Comparison of ENCODE assay signal across 13 cellular contexts in the genomic region with DNA sequence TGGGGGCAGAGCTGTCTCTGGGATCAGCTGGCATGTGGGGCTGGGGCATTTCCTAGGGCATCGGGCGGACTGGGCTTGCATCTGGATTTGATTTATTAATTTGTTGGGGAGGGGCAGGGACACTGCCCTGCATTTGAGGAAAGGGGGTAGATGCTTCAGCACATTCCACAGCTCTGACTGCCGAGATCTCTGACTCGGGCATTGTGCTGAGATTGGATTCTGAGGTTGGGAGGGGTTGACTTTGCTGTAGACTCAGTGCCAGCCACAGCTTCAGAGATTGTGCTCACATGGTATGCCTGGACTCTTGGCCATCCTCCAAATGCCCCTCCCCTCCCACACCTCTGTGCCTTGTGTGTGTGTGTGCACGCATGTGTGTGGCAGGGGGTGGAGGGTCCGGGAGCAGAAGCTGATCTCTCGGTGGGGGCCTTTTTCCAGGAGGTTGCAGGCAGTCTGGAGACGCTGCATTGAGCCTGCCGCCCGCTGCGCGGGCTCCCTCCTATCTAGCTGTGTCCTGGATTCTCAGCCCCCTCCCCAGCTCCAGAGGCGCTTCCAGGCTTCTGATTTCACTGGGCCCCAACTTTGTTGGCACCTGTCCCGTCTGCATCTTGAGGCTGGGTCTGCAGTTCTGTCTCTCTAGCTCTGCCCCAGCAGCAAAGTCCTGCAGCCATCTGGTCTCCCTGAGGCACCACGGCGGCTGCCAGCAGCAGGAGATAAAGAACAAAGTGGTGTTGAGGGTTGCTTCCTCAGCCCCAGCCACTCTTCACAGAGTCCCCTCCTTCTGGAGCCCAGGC. TPM values are rescaled to one million over a fixed set of nuclear protein-coding genes. Genes with fewer than 3 reads are reported as not detected.
DNase-seq lines count a peak whose midpoint lies in the region; ATAC-seq and TF ChIP-seq lines count a peak whose summit lies in the region.
"Had no signal": no experiment of that assay in that cellular context is flagged by ENCODE, and none has a peak within 500 bp of the region (broad histone marks: within the 10 kb centered on the region; RNA-seq: fewer than 3 reads in every experiment).

No MANE protein-coding gene starts in this region.

- H3K4me3 Mint-ChIP-seq in osteocyte (ENCODE audit: unreplicated experiment), result no peak overlapping the region
- H3K4me3 Mint-ChIP-seq: activated T-cell treated with anti-CD3 and anti-CD28 coated beads, Interleukin-2, amount 50 U/mL, for 72 hours had no signal

- peak overlapping the region; percentile 89 for H3K27ac Mint-ChIP-seq in osteocyte (ENCODE audit: unreplicated experiment)
- H3K27ac Mint-ChIP-seq: activated T-cell treated with anti-CD3 and anti-CD28 coated beads, Interleukin-2, amount 50 U/mL, for 72 hours had no signal

- peaks cover 40% of the 10 kb centered on the region for H3K36me3 Mint-ChIP-seq in osteocyte (ENCODE audit: unreplicated experiment)

- no peak for ATAC-seq in HG02885 (IDR thresholded peaks at IDR 0.05; ENCODE audit: poor library complexity, unreplicated experiment)
- ATAC-seq: activated T-cell treated with anti-CD3 and anti-CD28 coated beads, Interleukin-2, amount 50 U/mL, for 72 hours had no signal

- H3K4me3 ChIP-seq in fibroblast of villous mesenchyme (ENCODE audit: low read depth, low read length), result no peak overlapping the region
- H3K4me3 ChIP-seq: thoracic aorta had no signal

- no peaks in the 10 kb centered on the region for H3K27me3 Mint-ChIP-seq in osteocyte (ENCODE audit: unreplicated experiment)

- H3K9me3 Mint-ChIP-seq in osteocyte (ENCODE audit: unreplicated experiment), result no peaks in the 10 kb centered on the region
- H3K9me3 Mint-ChIP-seq: activated T-cell treated with anti-CD3 and anti-CD28 coated beads, Interleukin-2, amount 50 U/mL, for 72 hours had no signal

- no peak for TF ChIP-seq CTCF in fibroblast of villous mesenchyme (IDR thresholded peaks at IDR 0.05; ENCODE audit: insufficient read depth, low read depth, low read length)
- no peak for TF ChIP-seq CTCF in osteocyte (IDR thresholded peaks at IDR 0.05)

- peak; percentile 89 for DNase-seq in DMS 273 treated with DMSO at 0.1 percent for 48 hours (lab: John Stamatoyannopoulos, UW)
- DNase-seq in RPMI7951 (ENCODE audit: low read depth), result peak; percentile 73
- peak; percentile 59 for DNase-seq in fibroblast of villous mesenchyme (ENCODE audit: low read depth)
- peak; percentile 88 for DNase-seq in osteocyte (ENCODE audit: extremely low spot score, unreplicated experiment)
- no peak for DNase-seq in C1 segment of cervical spinal cord (lab: John Stamatoyannopoulos, UW)
- no peak for DNase-seq in NCI-H748 (lab: John Stamatoyannopoulos, UW; ENCODE audit: unreplicated experiment)
- DNase-seq in AML-193 (lab: John Stamatoyannopoulos, UW), result no peak
- DNase-seq: activated T-cell treated with anti-CD3 and anti-CD28 coated beads, Interleukin-2, amount 50 U/mL, for 72 hours; KBM-7 had no signal

- peaks cover 84% of the 10 kb centered on the region for H3K4me1 Mint-ChIP-seq in osteocyte (ENCODE audit: unreplicated experiment)

RNA-seq across cellular contexts. Expression of a gene that starts 14.9 kb away (rescaled TPM):
- 2.3 and 2.8 TPM in 2 replicates for total RNA-seq in RPMI7951 (2014; rRNA removed; shearing (Covaris generic))
- total RNA-seq in fibroblast of villous mesenchyme, result 188 and 225 TPM in 2 replicates
- 2,074 and 2,132 TPM in 2 replicates for total RNA-seq in osteocyte

RNA-seq across cellular contexts. Expression of a gene that starts 40.5 kb away (rescaled TPM):
- 303 and 315 TPM in 2 replicates for total RNA-seq in RPMI7951 (2014; rRNA removed; shearing (Covaris generic))
- total RNA-seq in fibroblast of villous mesenchyme (39.9 and 105 TPM in 2 replicates), osteocyte (41.9 and 43.3 TPM in 2 replicates)

RNA-seq across cellular contexts. Expression of a gene that starts 43.2 kb away (rescaled TPM):
- not detected in 2 replicates for total RNA-seq in RPMI7951 (2014; rRNA removed; shearing (Covaris generic))
- total RNA-seq in fibroblast of villous mesenchyme, result not detected in 2 replicates
- 0.21 and 0.73 TPM in 2 replicates for total RNA-seq in osteocyte
- total RNA-seq: frontal cortex, skeletal muscle tissue had no signal

Comparison
In these comparisons a context has a peak if more than half of its experiments do, and no peak if none do; other contexts are left out.
1. DNase-seq: peak in DMS 273 treated with DMSO at 0.1 percent for 48 hours (single experiment), RPMI7951 (single experiment), fibroblast of villous mesenchyme (single experiment) and osteocyte (single experiment); none in C1 segment of cervical spinal cord (0 of 14), NCI-H748 (single experiment) and AML-193 (0 of 2).
2. RNA of a gene that starts 14.9 kb away (total RNA-seq): 2,074 to 2,132 TPM in osteocyte and 188 to 225 TPM in fibroblast of villous mesenchyme; 2.3 to 2.8 TPM in RPMI7951; every median in the first group is over 10 times any median in the second.